Comparison of ENCODE assay signal across 27 cellular contexts in genomic region chr20:4304601-4305000, GRCh38. TPM values are rescaled to one million over a fixed set of nuclear protein-coding genes. Genes with fewer than 3 reads are reported as not detected.
"Had no signal": no experiment of that assay in that cellular context is flagged by ENCODE, and none has a peak within 500 bp of the region (broad histone marks: within the 10 kb centered on the region; RNA-seq: fewer than 3 reads in every experiment).

No MANE protein-coding gene starts in this region.

- H3K4me3 Mint-ChIP-seq: naive B cell; natural killer cell; nephron progenitor cell; neural progenitor cell; stimulated activated memory B cell treated with anti-CD40 and anti-IgM and Interleukin-4, amounts not matched to agents 10 μg/mL and 1 μg/mL and 100 μg/mL, for 72 hours; stimulated activated naive CD8-positive, alpha-beta T cell treated with anti-CD3 and anti-CD28 coated beads, Interleukin-15, amount 100 ng/mL, for 72 hours; type B pancreatic cell had no signal

- H3K27me3 ChIP-seq: neural progenitor cell, neutrophil, ovary, right lobe of liver, tibial nerve, uterus had no signal

- H3K4me3 ChIP-seq: left lung, lower lobe of right lung, neural progenitor cell, ovary, prostate gland, right lobe of liver, smooth muscle cell, tibial nerve, uterus had no signal

- H3K9me3 Mint-ChIP-seq: natural killer cell; stimulated activated memory B cell treated with anti-CD40 and anti-IgM and Interleukin-4, amounts not matched to agents 10 μg/mL and 1 μg/mL and 100 μg/mL, for 72 hours; type B pancreatic cell had no signal

- H3K27me3 Mint-ChIP-seq: stimulated activated memory B cell treated with anti-CD40 and anti-IgM and Interleukin-4, amounts not matched to agents 10 μg/mL and 1 μg/mL and 100 μg/mL, for 72 hours; stimulated activated naive CD8-positive, alpha-beta T cell treated with anti-CD3 and anti-CD28 coated beads, Interleukin-15, amount 100 ng/mL, for 72 hours had no signal

- ATAC-seq: left colon; left lung; lower lobe of right lung; natural killer cell; right lobe of liver; stimulated activated memory B cell treated with anti-CD40 and anti-IgM and Interleukin-4, amounts not matched to agents 10 μg/mL and 1 μg/mL and 100 μg/mL, for 72 hours; stimulated activated naive CD8-positive, alpha-beta T cell treated with anti-CD3 and anti-CD28 coated beads, Interleukin-15, amount 100 ng/mL, for 72 hours had no signal

- H3K27ac Mint-ChIP-seq: naive B cell; natural killer cell; nephron progenitor cell; neural progenitor cell; stimulated activated memory B cell treated with anti-CD40 and anti-IgM and Interleukin-4, amounts not matched to agents 10 μg/mL and 1 μg/mL and 100 μg/mL, for 72 hours had no signal

- H3K27ac ChIP-seq: left lung, lower lobe of right lung, neural progenitor cell, neutrophil, ovary, prostate gland, right lobe of liver, tibial nerve, uterus had no signal

- H3K36me3 Mint-ChIP-seq: naive B cell; natural killer cell; neural progenitor cell; stimulated activated memory B cell treated with anti-CD40 and anti-IgM and Interleukin-4, amounts not matched to agents 10 μg/mL and 1 μg/mL and 100 μg/mL, for 72 hours; type B pancreatic cell had no signal

- DNase-seq: kidney; left colon; left lung; lower lobe of right lung; mammary epithelial cell; mesenchymal stem cell; naive B cell; natural killer cell; nephron progenitor cell; occipital lobe; ovary; right lobe of liver; stimulated activated CD4-positive, alpha-beta T cell treated with anti-CD3 and anti-CD28 coated beads, Interleukin-1b, Interleukin-23, amount 100 ng/mL, for 48 hours; stimulated activated CD4-positive, alpha-beta T cell treated with anti-CD3 and anti-CD28 coated beads, Interleukin-2, amount 100 ng/mL, for 48 hours; stimulated activated CD4-positive, alpha-beta T cell treated with anti-CD3 and anti-CD28 coated beads, Interleukin-4, amount 100 ng/mL, for 4 hours; stimulated activated CD8-positive, alpha-beta memory T cell treated with anti-CD3 and anti-CD28 coated beads, Interleukin-4, amount 100 ng/mL, for 48 hours; stimulated activated naive CD4-positive, alpha-beta T cell treated with Interleukin-2 at 50 U/mL for 16 hours; stimulated activated naive CD8-positive, alpha-beta T cell treated with anti-CD3 and anti-CD28 coated beads, Interleukin-15, amount 100 ng/mL, for 72 hours; uterus had no signal

- H3K9me3 ChIP-seq: left lung, lower lobe of right lung, neutrophil, ovary, prostate gland, right lobe of liver, tibial nerve, uterus had no signal

- H3K9ac ChIP-seq: neural progenitor cell had no signal

- H3K36me3 ChIP-seq: left lung, lower lobe of right lung, neural progenitor cell, neutrophil, ovary, prostate gland, right lobe of liver, tibial nerve, uterus had no signal

- H3K4me1 Mint-ChIP-seq: naive B cell; natural killer cell; nephron progenitor cell; neural progenitor cell; stimulated activated memory B cell treated with anti-CD40 and anti-IgM and Interleukin-4, amounts not matched to agents 10 μg/mL and 1 μg/mL and 100 μg/mL, for 72 hours; stimulated activated naive CD8-positive, alpha-beta T cell treated with anti-CD3 and anti-CD28 coated beads, Interleukin-15, amount 100 ng/mL, for 72 hours had no signal

- H3K4me1 ChIP-seq: left lung, lower lobe of right lung, neural progenitor cell, prostate gland, right lobe of liver, uterus had no signal

RNA-seq across cellular contexts. Expression of gene ADRA1D, which starts 55.5 kb away (rescaled TPM):
- total RNA-seq: mononuclear cell, natural killer cell, smooth muscle cell had no signal
- polyA plus RNA-seq: smooth muscle cell had no signal
